ENCODE assay signal across 7 cellular contexts in genomic region chr1:152052606-152053005, GRCh38. TPM values are rescaled to one million over a fixed set of nuclear protein-coding genes. Genes with fewer than 3 reads are reported as not detected.
DNase-seq lines count a peak whose midpoint lies in the region; ATAC-seq and TF ChIP-seq lines count a peak whose summit lies in the region.

No MANE protein-coding gene starts in this region.

- TF ChIP-seq POLR2A in gastrocnemius medialis (IDR thresholded peaks at IDR 0.05) = no peak

- H3K9me3 ChIP-seq in right cardiac atrium (ENCODE audit: control insufficient read depth, low read length) (no peaks in the 10 kb centered on the region), gastrocnemius medialis (no peaks in the 10 kb centered on the region)

- peak; percentile 25 for ATAC-seq in GM18867 (IDR thresholded peaks at IDR 0.05; ENCODE audit: unreplicated experiment)
- peak; percentile 46 to 49 for ATAC-seq in right cardiac atrium
- peak; percentile 47 to 67 for ATAC-seq in gastrocnemius medialis
- no peak for ATAC-seq in HG02763 (IDR thresholded peaks at IDR 0.05; ENCODE audit: unreplicated experiment)

- no peaks in the 10 kb centered on the region for H3K36me3 ChIP-seq in gastrocnemius medialis

- intact Hi-C loops in right cardiac atrium (cut with DNase I) (loop anchor here (2.0 to 5.0 kb wide), 3 partner anchors 132 to 405 kb away; no protein-coding TSS in a partner anchor), gastrocnemius medialis (cut with DNase I; ENCODE audit: low total_unique reads) (loop anchor here (1.0 to 10.0 kb wide), 4 partner anchors 133 to 406 kb away; no protein-coding TSS in a partner anchor)

- TF ChIP-seq CTCF in astrocyte of the cerebellum (IDR thresholded peaks at IDR 0.05; ENCODE audit: low read depth, low read length, missing control alignments) = peak; percentile 88
- TF ChIP-seq CTCF in gastrocnemius medialis (IDR thresholded peaks at IDR 0.05 in 4 of 5, conservative IDR thresholded peaks at IDR 0.05 in 1 of 5) = peak; percentile 39 to 89 (median 83)

- H3K27me3 ChIP-seq in right cardiac atrium (ENCODE audit: control insufficient read depth, insufficient read depth) = no peaks in the 10 kb centered on the region
- H3K27me3 ChIP-seq in gastrocnemius medialis = peaks cover 0 to 4% (median 0%) of the 10 kb centered on the region in 3 donors

- in situ Hi-C loops in astrocyte of the cerebellum (cut with HindIII; ENCODE audit: low sequenced_read_pairs) = no loop called here
- in situ Hi-C loops in gastrocnemius medialis (cut with MboI; ENCODE audit: low sequenced_read_pairs in 4 of 4) = loop anchor here (5.0 to 10.0 kb wide), 4 partner anchors 130 to 402 kb away; no protein-coding TSS in a partner anchor

- no peak overlapping the region for H3K4me3 ChIP-seq in astrocyte of the cerebellum (ENCODE audit: low read depth, low read length)
- H3K4me3 ChIP-seq in right cardiac atrium (ENCODE audit: low read length) = no peak overlapping the region
- no peak overlapping the region for H3K4me3 ChIP-seq in gastrocnemius medialis

- H3K4me1 ChIP-seq in right cardiac atrium (ENCODE audit: control insufficient read depth, insufficient read depth, low read length) (peaks cover 1% of the 10 kb centered on the region), gastrocnemius medialis (peaks cover 7 to 8% of the 10 kb centered on the region in 2 donors)

- H3K27ac ChIP-seq in right cardiac atrium (ENCODE audit: low read length) (no peak overlapping the region), gastrocnemius medialis (no peak overlapping the region)

- DNase-seq in NCI-H1930 (lab: John Stamatoyannopoulos, UW) (peak; percentile 40 to 80), T-helper 9 cell (peak; percentile 87), astrocyte of the cerebellum (ENCODE audit: low read depth) (peak; percentile 60), right cardiac atrium (peak; percentile 86 to 93 (median 90)), gastrocnemius medialis (peak; percentile 57 to 69)

- WGBS in right cardiac atrium = 26% methylated on average over 11 of the region's 11 CpGs

RNA-seq across cellular contexts. Expression of gene S100A11, which starts 15.8 kb away (rescaled TPM):
- total RNA-seq in right cardiac atrium (100 to 1,000 TPM in 3 of 4 donors, 10 to 100 TPM in 1; 56.3 to 144 (median 113) TPM), gastrocnemius medialis (10 to 100 TPM in 3 of 4 donors, 1 to 10 TPM in 1; 8.4 to 66.2 (median 29.8) TPM)
- 227 TPM for polyA plus RNA-seq in right cardiac atrium

RNA-seq across cellular contexts. Expression of gene TCHHL1, which starts 36.3 kb away (rescaled TPM):
- not detected for total RNA-seq in right cardiac atrium
- not detected for polyA plus RNA-seq in right cardiac atrium
- total RNA-seq in gastrocnemius medialis = not detected

RNA-seq across cellular contexts. Expression of gene S100A10, which starts 58.9 kb away (rescaled TPM):
- total RNA-seq in right cardiac atrium (100 to 1,000 TPM; 108 to 245 (median 200) TPM), gastrocnemius medialis (10 to 100 TPM in 3 of 4 donors, 1 to 10 TPM in 1; 6.4 to 60.3 (median 28.0) TPM)
- polyA plus RNA-seq in right cardiac atrium = 223 TPM
